In genomic region chr2:187486241-187486640, GRCh38 we compare ENCODE assay signal across 36 cellular contexts.
"Had no signal": no experiment of that assay in that cellular context is flagged by ENCODE, and none has a peak within 500 bp of the region (broad histone marks: within the 10 kb centered on the region; RNA-seq: fewer than 3 reads in every experiment).

No MANE protein-coding gene starts in this region.

- H3K4me1 ChIP-seq: ascending aorta had no signal

- H3K9me3 Mint-ChIP-seq: activated B cell treated with CpG ODN at 0.5 μM for 24 hours; activated CD4-positive, alpha-beta memory T cell treated with anti-CD3 and anti-CD28 coated beads, Interleukin-2, amount 10 ng/mL, durations not matched to agents 7 days and 5 days; activated CD4-positive, alpha-beta T cell treated with anti-CD3 and anti-CD28 coated beads, Interleukin-2, amount 10 ng/mL, durations not matched to agents 24 days and 14 days; activated naive CD4-positive, alpha-beta T cell treated with anti-CD3 and anti-CD28 coated beads, Interleukin-2, amount 10 ng/mL, durations not matched to agents 7 days and 5 days; activated naive CD4-positive, alpha-beta T cell treated with anti-CD3 and anti-CD28 coated beads, Interleukin-2, amount 50 U/mL, for 24 hours; activated naive CD8-positive, alpha-beta T cell treated with anti-CD3 and anti-CD28 coated beads, Interleukin-2, amount 10 ng/mL, durations not matched to agents 7 days and 5 days; activated naive CD8-positive, alpha-beta T cell treated with anti-CD3 and anti-CD28 coated beads, Interleukin-2, amount 50 U/mL, for 24 hours; activated T-cell treated with anti-CD3 and anti-CD28 coated beads, Interleukin-2, amount 50 U/mL, for 24 hours; activated T-helper 2 cell treated with anti-CD3 and anti-CD28 coated beads, Interferon-gamma antibody, Interleukin-2, Interleukin-4, amounts not matched to agents 10 μg/mL and 5 μg/mL and 100 μg/mL, durations not matched to agents 14 hours and 24 hours and 36 hours; central memory CD8-positive, alpha-beta T cell; T-helper 1 cell treated with Interleukin-12 subunit alpha and Interleukin-12 subunit beta and Interleukin-4 antibody, amounts not matched to agents 30 μg/mL and 1 μg/mL, for 36 hours; T-helper 2 cell treated with Interferon-gamma antibody and Interleukin-4, amounts not matched to agents 5 μg/mL and 100 μg/mL, for 36 hours had no signal

- DNase-seq: activated B cell treated with CpG ODN at 0.5 μM for 24 hours; activated CD4-positive, alpha-beta memory T cell treated with anti-CD3 and anti-CD28 coated beads, Interleukin-2, amount 10 ng/mL, durations not matched to agents 7 days and 5 days; activated CD4-positive, alpha-beta T cell treated with anti-CD3 and anti-CD28 coated beads for 4 hours; activated CD4-positive, alpha-beta T cell treated with anti-CD3 and anti-CD28 coated beads, Interleukin-2, amount 10 ng/mL, durations not matched to agents 24 days and 14 days; activated CD4-positive, alpha-beta T cell treated with anti-CD3 and anti-CD28 coated beads, Interleukin-2, amount 50 U/mL, for 48 hours; activated CD4-positive, CD25-positive, alpha-beta regulatory T cell treated with anti-CD3 and anti-CD28 coated beads, Interleukin-2, amount 50 U/mL, for 72 hours; activated CD8-positive, alpha-beta memory T cell treated with anti-CD3 and anti-CD28 coated beads for 24 hours; activated CD8-positive, alpha-beta memory T cell treated with anti-CD3 and anti-CD28 coated beads, Interleukin-2, amount 10 ng/mL, durations not matched to agents 7 days and 5 days; activated CD8-positive, alpha-beta memory T cell treated with anti-CD3 and anti-CD28 coated beads, Interleukin-2, amount 50 U/mL, for 48 hours; activated CD8-positive, alpha-beta T cell treated with anti-CD3 and anti-CD28 coated beads, Interleukin-2, amount 10 ng/mL, durations not matched to agents 7 days and 5 days; activated effector memory CD4-positive, alpha-beta T cell treated with Interleukin-2 at 50 U/mL for 16 hours; activated gamma-delta T cell; activated naive CD4-positive, alpha-beta T cell treated with anti-CD3 and anti-CD28 coated beads, Interleukin-2, amount 10 ng/mL, durations not matched to agents 7 days and 5 days; activated naive CD4-positive, alpha-beta T cell treated with Interleukin-2 at 50 U/mL for 16 hours; activated naive CD8-positive, alpha-beta T cell treated with anti-CD3 and anti-CD28 coated beads, Interleukin-2, amount 10 ng/mL, durations not matched to agents 7 days and 5 days; activated naive CD8-positive, alpha-beta T cell treated with anti-CD3 and anti-CD28 coated beads, Interleukin-2, amount 50 U/mL, for 24 hours; activated T-cell treated with anti-CD3 and anti-CD28 coated beads, Interleukin-2, amount 50 U/mL, for 24 hours; activated T-cell treated with anti-CD3 and anti-CD28 coated beads, Interleukin-2, amount 50 U/mL, for 48 hours; amygdala; anterior cingulate cortex; caudate nucleus; cerebellar nuclear complex; T-helper 1 cell; T-helper 2 cell; T-helper 9 cell had no signal

- H3K36me3 Mint-ChIP-seq: activated CD8-positive, alpha-beta memory T cell treated with anti-CD3 and anti-CD28 coated beads, Interleukin-2, amount 10 ng/mL, durations not matched to agents 7 days and 5 days; activated naive CD4-positive, alpha-beta T cell treated with anti-CD3 and anti-CD28 coated beads, Interleukin-2, amount 10 ng/mL, durations not matched to agents 7 days and 5 days; activated naive CD4-positive, alpha-beta T cell treated with anti-CD3 and anti-CD28 coated beads, Interleukin-2, amount 50 U/mL, for 24 hours; activated naive CD8-positive, alpha-beta T cell; activated naive CD8-positive, alpha-beta T cell treated with anti-CD3 and anti-CD28 coated beads, Interleukin-2, amount 10 ng/mL, durations not matched to agents 7 days and 5 days; brain had no signal

- H3K4me3 ChIP-seq: ascending aorta, cardiac muscle cell had no signal

- H3K4me1 Mint-ChIP-seq: activated B cell treated with CpG ODN at 0.5 μM for 24 hours; activated CD4-positive, alpha-beta memory T cell treated with anti-CD3 and anti-CD28 coated beads, Interleukin-2, amount 10 ng/mL, durations not matched to agents 7 days and 5 days; activated CD4-positive, alpha-beta T cell treated with anti-CD3 and anti-CD28 coated beads, Interleukin-2, amount 10 ng/mL, durations not matched to agents 24 days and 14 days; activated CD8-positive, alpha-beta memory T cell treated with anti-CD3 and anti-CD28 coated beads, Interleukin-2, amount 10 ng/mL, durations not matched to agents 7 days and 5 days; activated naive CD4-positive, alpha-beta T cell treated with anti-CD3 and anti-CD28 coated beads, Interleukin-2, amount 10 ng/mL, durations not matched to agents 7 days and 5 days; activated naive CD4-positive, alpha-beta T cell treated with anti-CD3 and anti-CD28 coated beads, Interleukin-2, amount 50 U/mL, for 24 hours; activated naive CD8-positive, alpha-beta T cell treated with anti-CD3 and anti-CD28 coated beads, Interleukin-2, amount 10 ng/mL, durations not matched to agents 7 days and 5 days; activated naive CD8-positive, alpha-beta T cell treated with anti-CD3 and anti-CD28 coated beads, Interleukin-2, amount 50 U/mL, for 24 hours; brain; central memory CD8-positive, alpha-beta T cell had no signal

- FAIRE-seq: bronchial epithelial cell had no signal

- H3K27me3 Mint-ChIP-seq: activated B cell treated with CpG ODN at 0.5 μM for 24 hours; activated CD4-positive, alpha-beta memory T cell treated with anti-CD3 and anti-CD28 coated beads, Interleukin-2, amount 10 ng/mL, durations not matched to agents 7 days and 5 days; activated CD4-positive, alpha-beta T cell treated with anti-CD3 and anti-CD28 coated beads, Interleukin-2, amount 10 ng/mL, durations not matched to agents 24 days and 14 days; activated CD8-positive, alpha-beta memory T cell treated with anti-CD3 and anti-CD28 coated beads, Interleukin-2, amount 10 ng/mL, durations not matched to agents 7 days and 5 days; activated naive CD4-positive, alpha-beta T cell treated with anti-CD3 and anti-CD28 coated beads, Interleukin-2, amount 10 ng/mL, durations not matched to agents 7 days and 5 days; activated naive CD4-positive, alpha-beta T cell treated with anti-CD3 and anti-CD28 coated beads, Interleukin-2, amount 50 U/mL, for 24 hours; activated naive CD8-positive, alpha-beta T cell; activated naive CD8-positive, alpha-beta T cell treated with anti-CD3 and anti-CD28 coated beads, Interleukin-2, amount 50 U/mL, for 24 hours; activated T-cell treated with anti-CD3 and anti-CD28 coated beads, Interleukin-2, amount 50 U/mL, for 24 hours; brain; central memory CD8-positive, alpha-beta T cell had no signal

- H3K27ac ChIP-seq: ascending aorta, cardiac muscle cell, VCaP had no signal

- H3K27ac Mint-ChIP-seq: activated B cell treated with CpG ODN at 0.5 μM for 24 hours; activated CD4-positive, alpha-beta memory T cell treated with anti-CD3 and anti-CD28 coated beads, Interleukin-2, amount 10 ng/mL, durations not matched to agents 7 days and 5 days; activated CD4-positive, alpha-beta T cell treated with anti-CD3 and anti-CD28 coated beads, Interleukin-2, amount 10 ng/mL, durations not matched to agents 24 days and 14 days; activated CD8-positive, alpha-beta memory T cell treated with anti-CD3 and anti-CD28 coated beads, Interleukin-2, amount 10 ng/mL, durations not matched to agents 7 days and 5 days; activated CD8-positive, alpha-beta T cell treated with anti-CD3 and anti-CD28 coated beads, Interleukin-2, amount 10 ng/mL, durations not matched to agents 7 days and 5 days; activated naive CD4-positive, alpha-beta T cell treated with anti-CD3 and anti-CD28 coated beads, Interleukin-2, amount 10 ng/mL, durations not matched to agents 7 days and 5 days; activated naive CD4-positive, alpha-beta T cell treated with anti-CD3 and anti-CD28 coated beads, Interleukin-2, amount 50 U/mL, for 24 hours; activated naive CD8-positive, alpha-beta T cell; activated naive CD8-positive, alpha-beta T cell treated with anti-CD3 and anti-CD28 coated beads, Interleukin-2, amount 10 ng/mL, durations not matched to agents 7 days and 5 days; activated naive CD8-positive, alpha-beta T cell treated with anti-CD3 and anti-CD28 coated beads, Interleukin-2, amount 50 U/mL, for 24 hours; activated T-cell treated with anti-CD3 and anti-CD28 coated beads, Interleukin-2, amount 50 U/mL, for 24 hours; activated T-helper 2 cell treated with anti-CD3 and anti-CD28 coated beads, Interferon-gamma antibody, Interleukin-2, Interleukin-4, amounts not matched to agents 10 μg/mL and 5 μg/mL and 100 μg/mL, durations not matched to agents 14 hours and 24 hours and 36 hours; brain; T-helper 1 cell treated with Interleukin-12 subunit alpha and Interleukin-12 subunit beta and Interleukin-4 antibody, amounts not matched to agents 30 μg/mL and 1 μg/mL, for 36 hours; T-helper 2 cell treated with Interferon-gamma antibody and Interleukin-4, amounts not matched to agents 5 μg/mL and 100 μg/mL, for 36 hours had no signal

- ATAC-seq: activated CD8-positive, alpha-beta memory T cell treated with anti-CD3 and anti-CD28 coated beads, Interleukin-2, amount 10 ng/mL, durations not matched to agents 7 days and 5 days; activated CD8-positive, alpha-beta T cell treated with anti-CD3 and anti-CD28 coated beads, Interleukin-2, amount 10 ng/mL, durations not matched to agents 7 days and 5 days; activated naive CD8-positive, alpha-beta T cell treated with anti-CD3 and anti-CD28 coated beads, Interleukin-2, amount 50 U/mL, for 24 hours had no signal

- H3K9me3 ChIP-seq: ascending aorta had no signal

- H3K4me3 Mint-ChIP-seq: activated B cell treated with CpG ODN at 0.5 μM for 24 hours; activated CD4-positive, alpha-beta memory T cell treated with anti-CD3 and anti-CD28 coated beads, Interleukin-2, amount 10 ng/mL, durations not matched to agents 7 days and 5 days; activated CD4-positive, alpha-beta T cell treated with anti-CD3 and anti-CD28 coated beads, Interleukin-2, amount 10 ng/mL, durations not matched to agents 24 days and 14 days; activated CD8-positive, alpha-beta memory T cell treated with anti-CD3 and anti-CD28 coated beads, Interleukin-2, amount 10 ng/mL, durations not matched to agents 7 days and 5 days; activated CD8-positive, alpha-beta T cell treated with anti-CD3 and anti-CD28 coated beads, Interleukin-2, amount 10 ng/mL, durations not matched to agents 7 days and 5 days; activated naive CD4-positive, alpha-beta T cell treated with anti-CD3 and anti-CD28 coated beads, Interleukin-2, amount 10 ng/mL, durations not matched to agents 7 days and 5 days; activated naive CD4-positive, alpha-beta T cell treated with anti-CD3 and anti-CD28 coated beads, Interleukin-2, amount 50 U/mL, for 24 hours; activated naive CD8-positive, alpha-beta T cell; activated naive CD8-positive, alpha-beta T cell treated with anti-CD3 and anti-CD28 coated beads, Interleukin-2, amount 10 ng/mL, durations not matched to agents 7 days and 5 days; activated naive CD8-positive, alpha-beta T cell treated with anti-CD3 and anti-CD28 coated beads, Interleukin-2, amount 50 U/mL, for 24 hours; activated T-cell treated with anti-CD3 and anti-CD28 coated beads, Interleukin-2, amount 50 U/mL, for 24 hours; brain; central memory CD8-positive, alpha-beta T cell; T-helper 1 cell treated with Interleukin-12 subunit alpha and Interleukin-12 subunit beta and Interleukin-4 antibody, amounts not matched to agents 30 μg/mL and 1 μg/mL, for 36 hours; T-helper 2 cell treated with Interferon-gamma antibody and Interleukin-4, amounts not matched to agents 5 μg/mL and 100 μg/mL, for 36 hours had no signal

- H3K27me3 ChIP-seq: ascending aorta, cardiac muscle cell had no signal

- H3K36me3 ChIP-seq: ascending aorta, cardiac muscle cell had no signal
